ENCODE assay signal across 11 cellular contexts in genomic region chr20:44585042-44585968, GRCh38. TPM values are rescaled to one million over a fixed set of nuclear protein-coding genes. Genes with fewer than 3 reads are reported as not detected.
A peak's percentile ranks its signal among the peaks of the same experiment; 100 is the strongest.
DNase-seq lines count a peak whose midpoint lies in the region; ATAC-seq and TF ChIP-seq lines count a peak whose summit lies in the region.
"Had no signal": no experiment of that assay in that cellular context is flagged by ENCODE, and none has a peak within 500 bp of the region (broad histone marks: within the 10 kb centered on the region; RNA-seq: fewer than 3 reads in every experiment).

No MANE protein-coding gene starts in this region.

- H3K4me3 ChIP-seq in CD8-positive, alpha-beta T cell (ENCODE audit: low read depth, low read length): no peak overlapping the region
- H3K4me3 ChIP-seq in MG63 (no peak overlapping the region), suprapubic skin (no peak overlapping the region)

- H3K4me1 ChIP-seq in CD8-positive, alpha-beta T cell (ENCODE audit: insufficient read depth, low read length): no peaks in the 10 kb centered on the region
- H3K4me1 ChIP-seq in suprapubic skin: peaks cover 30% of the 10 kb centered on the region

- ATAC-seq in CD8-positive, alpha-beta T cell: no peak
- peak; percentile 31 for ATAC-seq in GM21423 (IDR thresholded peaks at IDR 0.05; ENCODE audit: unreplicated experiment)
- peak; percentile 4 for ATAC-seq in activated B cell treated with CpG ODN at 0.5 μM for 24 hours (ENCODE audit: low read depth)
- no peak for ATAC-seq in naive B cell (ENCODE audit: low read depth in 2 of 2)

- no peak overlapping the region for H3K27ac Mint-ChIP-seq in CD8-positive, alpha-beta T cell
- H3K27ac Mint-ChIP-seq in activated B cell treated with CpG ODN at 0.5 μM for 24 hours (peak overlapping the region; percentile 96), naive B cell (peak overlapping the region in 5 of 6 donors; percentile 92 to 100 (median 98))
- no peak overlapping the region for H3K27ac Mint-ChIP-seq in activated T-helper 1 cell treated with anti-CD3 and anti-CD28 coated beads, Interleukin-12 subunit alpha, Interleukin-12 subunit beta, Interleukin-2, Interleukin-4 antibody, amounts not matched to agents 30 ng/mL and 10 ng/mL and 1 ng/mL, durations not matched to agents 14 hours and 24 hours and 36 hours
- H3K27ac Mint-ChIP-seq: activated T-helper 2 cell treated with anti-CD3 and anti-CD28 coated beads, Interferon-gamma antibody, Interleukin-2, Interleukin-4, amounts not matched to agents 10 μg/mL and 5 μg/mL and 100 μg/mL, durations not matched to agents 14 hours and 24 hours and 36 hours had no signal

- WGBS in suprapubic skin: 83% methylated on average over 7 of the region's 7 CpGs

- peaks cover 1% of the 10 kb centered on the region for H3K36me3 Mint-ChIP-seq in CD8-positive, alpha-beta T cell
- H3K36me3 Mint-ChIP-seq in activated B cell treated with CpG ODN at 0.5 μM for 24 hours (ENCODE audit: low read depth): peaks cover 66% of the 10 kb centered on the region
- H3K36me3 Mint-ChIP-seq in naive B cell: peaks cover 2 to 7% of the 10 kb centered on the region in 2 donors
- H3K36me3 Mint-ChIP-seq in activated T-helper 1 cell treated with anti-CD3 and anti-CD28 coated beads, Interleukin-12 subunit alpha, Interleukin-12 subunit beta, Interleukin-2, Interleukin-4 antibody, amounts not matched to agents 30 ng/mL and 10 ng/mL and 1 ng/mL, durations not matched to agents 14 hours and 24 hours and 36 hours (ENCODE audit: low read depth): no peaks in the 10 kb centered on the region

- no peak for TF ChIP-seq CTCF in CD8-positive, alpha-beta T cell (IDR thresholded peaks at IDR 0.05)
- no peak for TF ChIP-seq CTCF in activated B cell treated with CpG ODN at 0.5 μM for 24 hours (IDR thresholded peaks at IDR 0.05)
- TF ChIP-seq CTCF in suprapubic skin (IDR thresholded peaks at IDR 0.05): no peak

- peak overlapping the region; percentile 11 for H3K4me3 Mint-ChIP-seq in CD8-positive, alpha-beta T cell
- peak overlapping the region; percentile 94 for H3K4me3 Mint-ChIP-seq in activated B cell treated with CpG ODN at 0.5 μM for 24 hours
- peak overlapping the region; percentile 84 to 96 (median 93) for H3K4me3 Mint-ChIP-seq in naive B cell
- H3K4me3 Mint-ChIP-seq in activated T-helper 1 cell treated with anti-CD3 and anti-CD28 coated beads, Interleukin-12 subunit alpha, Interleukin-12 subunit beta, Interleukin-2, Interleukin-4 antibody, amounts not matched to agents 30 ng/mL and 10 ng/mL and 1 ng/mL, durations not matched to agents 14 hours and 24 hours and 36 hours: no peak overlapping the region

- POLR2A ChIA-PET in CD8-positive, alpha-beta T cell (lab: Charles Lee): no interaction called here
- POLR2A ChIA-PET in activated B cell treated with CpG ODN at 0.5 μM for 24 hours (lab: Charles Lee): interaction anchor here (0.5 to 5.3 kb wide), 13 partner anchors 8 to 1127 kb away, joined by 3 to 154 read pairs (median 14); partner anchors contain the start of genes ADA, SERINC3 and STK4

- no peaks in the 10 kb centered on the region for H3K27me3 Mint-ChIP-seq in CD8-positive, alpha-beta T cell (ENCODE audit: low read depth)
- H3K27me3 Mint-ChIP-seq in activated B cell treated with CpG ODN at 0.5 μM for 24 hours: no peaks in the 10 kb centered on the region
- H3K27me3 Mint-ChIP-seq in naive B cell: no peaks in the 10 kb centered on the region
- no peaks in the 10 kb centered on the region for H3K27me3 Mint-ChIP-seq in activated T-helper 1 cell treated with anti-CD3 and anti-CD28 coated beads, Interleukin-12 subunit alpha, Interleukin-12 subunit beta, Interleukin-2, Interleukin-4 antibody, amounts not matched to agents 30 ng/mL and 10 ng/mL and 1 ng/mL, durations not matched to agents 14 hours and 24 hours and 36 hours (ENCODE audit: insufficient read depth)

- H3K9me3 ChIP-seq in CD8-positive, alpha-beta T cell (ENCODE audit: low read length): no peaks in the 10 kb centered on the region
- H3K9me3 ChIP-seq in MG63 (no peaks in the 10 kb centered on the region), suprapubic skin (no peaks in the 10 kb centered on the region)

- no peak for TF ChIP-seq POLR2A in suprapubic skin (IDR thresholded peaks at IDR 0.05)

- H3K27ac ChIP-seq in CD8-positive, alpha-beta T cell (ENCODE audit: low read depth, low read length): no peak overlapping the region
- no peak overlapping the region for H3K27ac ChIP-seq in suprapubic skin
- H3K27ac ChIP-seq: C4-2B had no signal

- DNase-seq in CD8-positive, alpha-beta T cell: no peak
- DNase-seq in activated B cell treated with CpG ODN at 0.5 μM for 24 hours: no peak
- no peak for DNase-seq in naive B cell
- no peak for DNase-seq in activated CD8-positive, alpha-beta memory T cell treated with anti-CD3 and anti-CD28 coated beads, Interleukin-2, amount 50 U/mL, for 48 hours
- DNase-seq in activated T-helper 1 cell treated with anti-CD3 and anti-CD28 coated beads, Interleukin-12 subunit alpha, Interleukin-12 subunit beta, Interleukin-2, Interleukin-4 antibody, amounts not matched to agents 30 ng/mL and 10 ng/mL and 1 ng/mL, durations not matched to agents 14 hours and 24 hours and 36 hours (ENCODE audit: low spot score): no peak
- no peak for DNase-seq in MG63
- no peak for DNase-seq in suprapubic skin (ENCODE audit: low spot score in 2 of 2)
- DNase-seq: MM.1S had no signal

- H3K36me3 ChIP-seq in CD8-positive, alpha-beta T cell (ENCODE audit: insufficient read depth, low read length): no peaks in the 10 kb centered on the region
- H3K36me3 ChIP-seq in MG63 (peaks cover 7% of the 10 kb centered on the region), suprapubic skin (peaks cover 4% of the 10 kb centered on the region)

- no peaks in the 10 kb centered on the region for H3K9me3 Mint-ChIP-seq in CD8-positive, alpha-beta T cell
- H3K9me3 Mint-ChIP-seq in activated B cell treated with CpG ODN at 0.5 μM for 24 hours (no peaks in the 10 kb centered on the region), naive B cell (peaks cover 0 to 4% (median 0%) of the 10 kb centered on the region in 7 donors)
- no peaks in the 10 kb centered on the region for H3K9me3 Mint-ChIP-seq in activated T-helper 1 cell treated with anti-CD3 and anti-CD28 coated beads, Interleukin-12 subunit alpha, Interleukin-12 subunit beta, Interleukin-2, Interleukin-4 antibody, amounts not matched to agents 30 ng/mL and 10 ng/mL and 1 ng/mL, durations not matched to agents 14 hours and 24 hours and 36 hours
- H3K9me3 Mint-ChIP-seq: activated T-helper 2 cell treated with anti-CD3 and anti-CD28 coated beads, Interferon-gamma antibody, Interleukin-2, Interleukin-4, amounts not matched to agents 10 μg/mL and 5 μg/mL and 100 μg/mL, durations not matched to agents 14 hours and 24 hours and 36 hours had no signal

- no peak for TF ChIP-seq EP300 in suprapubic skin (IDR thresholded peaks at IDR 0.05)

- no peaks in the 10 kb centered on the region for H3K27me3 ChIP-seq in CD8-positive, alpha-beta T cell (ENCODE audit: insufficient read depth, low read length)
- H3K27me3 ChIP-seq in MG63: no peaks in the 10 kb centered on the region
- H3K27me3 ChIP-seq in suprapubic skin: no peaks in the 10 kb centered on the region

- CTCF ChIA-PET in CD8-positive, alpha-beta T cell (lab: Charles Lee): interaction anchor here (0.8 to 1.5 kb wide), 4 partner anchors 10 to 368 kb away, joined by 3 to 5 read pairs (median 4); no protein-coding TSS in a partner anchor
- CTCF ChIA-PET in activated B cell treated with CpG ODN at 0.5 μM for 24 hours (lab: Charles Lee): interaction anchor here (0.9 to 5.0 kb wide), 6 partner anchors 9 to 851 kb away, joined by 3 to 46 read pairs (median 15); no protein-coding TSS in a partner anchor

- no peaks in the 10 kb centered on the region for H3K4me1 Mint-ChIP-seq in CD8-positive, alpha-beta T cell (ENCODE audit: low read depth)
- H3K4me1 Mint-ChIP-seq in activated B cell treated with CpG ODN at 0.5 μM for 24 hours (peaks cover 89% of the 10 kb centered on the region), naive B cell (peaks cover 77 to 93% (median 87%) of the 10 kb centered on the region in 3 donors)
- H3K4me1 Mint-ChIP-seq in activated T-helper 1 cell treated with anti-CD3 and anti-CD28 coated beads, Interleukin-12 subunit alpha, Interleukin-12 subunit beta, Interleukin-2, Interleukin-4 antibody, amounts not matched to agents 30 ng/mL and 10 ng/mL and 1 ng/mL, durations not matched to agents 14 hours and 24 hours and 36 hours (ENCODE audit: low read depth): peaks cover 21% of the 10 kb centered on the region

- intact Hi-C loops in CD8-positive, alpha-beta T cell (cut with DNase I, micrococcal nuclease): no loop called here
- intact Hi-C loops in activated B cell treated with CpG ODN at 0.5 μM for 24 hours (cut with micrococcal nuclease): loop anchor here (2.0 to 5.0 kb wide), 2 partner anchors 381 to 903 kb away; partner anchors contain the start of gene STK4
- intact Hi-C loops in activated T-helper 1 cell treated with anti-CD3 and anti-CD28 coated beads, Interleukin-12 subunit alpha, Interleukin-12 subunit beta, Interleukin-2, Interleukin-4 antibody, amounts not matched to agents 30 ng/mL and 10 ng/mL and 1 ng/mL, durations not matched to agents 14 hours and 24 hours and 36 hours (cut with micrococcal nuclease): no loop called here

RNA-seq across cellular contexts. Expression of gene PKIG, which starts 2.9 kb away (rescaled TPM):
- 1 to 10 TPM; 4.7 to 5.8 TPM for total RNA-seq in CD8-positive, alpha-beta T cell
- total RNA-seq in activated B cell treated with CpG ODN at 0.5 μM for 24 hours (181 and 191 TPM in 2 replicates), suprapubic skin (10 to 100 TPM; 17.2 to 40.8 (median 32.0) TPM)
- 100 to 1,000 TPM in 4 of 6 donors, 10 to 100 TPM in 2; 74.7 to 219 (median 103) TPM for polyA plus RNA-seq in naive B cell (ENCODE audit: low read depth in 6 of 6)
- 1.3 and 2.4 TPM in 2 replicates for total RNA-seq in activated T-helper 1 cell treated with anti-CD3 and anti-CD28 coated beads, Interleukin-12 subunit alpha, Interleukin-12 subunit beta, Interleukin-2, Interleukin-4 antibody, amounts not matched to agents 30 ng/mL and 10 ng/mL and 1 ng/mL, durations not matched to agents 14 hours and 24 hours and 36 hours
- total RNA-seq in MG63 (2014; rRNA removed; shearing (Covaris generic); ENCODE audit: low replicate concordance): 73.0 and 79.2 TPM in 2 replicates

Comparison
In these comparisons a context has a peak if more than half of its experiments do, and no peak if none do; other contexts are left out.
1. ATAC-seq: peak in GM21423 (single experiment) and activated B cell treated with CpG ODN at 0.5 μM for 24 hours (single experiment); none in CD8-positive, alpha-beta T cell (single experiment) and naive B cell (0 of 2).
2. H3K27ac Mint-ChIP-seq: peak in activated B cell treated with CpG ODN at 0.5 μM for 24 hours (single experiment) and naive B cell (5 of 6); none in CD8-positive, alpha-beta T cell (single experiment) and activated T-helper 1 cell treated with anti-CD3 and anti-CD28 coated beads, Interleukin-12 subunit alpha, Interleukin-12 subunit beta, Interleukin-2, Interleukin-4 antibody, amounts not matched to agents 30 ng/mL and 10 ng/mL and 1 ng/mL, durations not matched to agents 14 hours and 24 hours and 36 hours (single experiment).